ENCODE assay signal across 8 cellular contexts in the genomic region with DNA sequence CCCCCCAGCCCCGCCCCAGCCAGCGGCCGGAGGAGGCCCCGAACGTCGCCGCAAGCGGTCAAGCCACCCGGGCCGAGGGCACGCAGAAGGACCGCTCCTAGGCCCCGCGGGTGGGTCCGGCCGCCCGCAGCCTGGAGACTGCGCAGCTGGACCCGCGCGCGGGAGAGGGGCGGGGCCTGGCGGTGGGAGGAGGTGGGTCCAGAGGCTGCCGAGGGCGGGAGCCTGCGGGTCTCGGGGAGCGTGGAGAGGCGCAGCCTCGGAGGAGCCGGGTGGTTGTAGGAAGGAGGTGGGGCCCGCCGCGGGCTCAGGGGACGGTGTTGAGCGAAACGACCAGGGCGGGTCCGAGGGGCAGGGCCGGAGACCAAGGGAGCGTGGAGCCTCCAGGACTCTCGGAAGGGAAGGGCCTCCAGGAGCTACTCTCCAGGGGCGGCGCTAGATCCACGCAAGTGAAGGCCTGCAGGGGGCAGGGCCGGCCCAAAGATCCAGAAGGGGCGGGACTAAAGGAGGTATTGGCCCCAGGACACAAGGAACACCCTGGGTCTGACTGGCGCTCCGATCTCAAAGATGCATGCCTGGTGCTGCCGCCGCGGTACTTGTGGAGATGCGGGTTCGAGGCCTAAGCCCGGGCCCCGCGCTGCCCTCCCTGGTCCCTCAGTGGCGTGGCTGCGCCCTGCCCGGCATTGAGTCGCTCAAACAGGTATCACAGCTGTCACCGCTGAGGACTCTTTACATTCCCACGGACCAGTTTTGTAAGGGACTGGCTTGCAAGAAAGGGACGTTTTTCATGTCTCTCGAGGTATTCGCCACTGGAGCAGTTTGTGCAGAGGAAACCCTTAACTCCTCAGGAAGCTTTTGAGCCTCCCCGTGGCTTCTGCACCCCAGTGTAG. TPM values are rescaled to one million over a fixed set of nuclear protein-coding genes. Genes with fewer than 3 reads are reported as not detected.
DNase-seq lines count a peak whose midpoint lies in the region; ATAC-seq and TF ChIP-seq lines count a peak whose summit lies in the region.

No MANE protein-coding gene starts in this region.

- no peaks in the 10 kb centered on the region for H3K36me3 Mint-ChIP-seq in IgD-negative memory B cell
- no peaks in the 10 kb centered on the region for H3K36me3 Mint-ChIP-seq in natural killer cell treated with Interleukin-12 subunit alpha and Interleukin-12 subunit beta and Interleukin-15 and Interleukin-18, amount 100 ng/mL, for 72 hours
- H3K36me3 Mint-ChIP-seq in stimulated activated naive CD8-positive, alpha-beta T cell treated with anti-CD3 and anti-CD28 coated beads, Interleukin-15, Interleukin-2, amounts not matched to agents 100 ng/mL and 50 ng/mL, for 24 hours (ENCODE audit: low read depth): peaks cover 5% of the 10 kb centered on the region

- no peak overlapping the region for H3K27ac ChIP-seq in PC-9

- H3K4me3 ChIP-seq in PC-9 (peak overlapping the region; percentile 44; the same call in 1 of the 2 replicates), fibroblast of pulmonary artery (replicated peaks; ENCODE audit: low read depth, low read length) (peak overlapping the region; percentile 50)

- intact Hi-C loops in PC-9 (cut with micrococcal nuclease; ENCODE audit: unreplicated experiment): no loop called here

- BruUV-seq in PC-9 (replicated peaks; lab: Mats Ljungman, UMichigan): no TSS peak

- peaks cover 1% of the 10 kb centered on the region for H3K27me3 Mint-ChIP-seq in IgD-negative memory B cell
- H3K27me3 Mint-ChIP-seq in natural killer cell treated with Interleukin-12 subunit alpha and Interleukin-12 subunit beta and Interleukin-15 and Interleukin-18, amount 100 ng/mL, for 72 hours: peaks cover 0 to 4% of the 10 kb centered on the region in 2 donors
- H3K27me3 Mint-ChIP-seq in stimulated activated naive CD8-positive, alpha-beta T cell treated with anti-CD3 and anti-CD28 coated beads, Interleukin-15, Interleukin-2, amounts not matched to agents 100 ng/mL and 50 ng/mL, for 24 hours: no peaks in the 10 kb centered on the region

- peak; percentile 83 for ATAC-seq in GM21528 (IDR thresholded peaks at IDR 0.05; ENCODE audit: low FRiP score, unreplicated experiment)
- peak; percentile 93 to 96 for ATAC-seq in natural killer cell treated with Interleukin-12 subunit alpha and Interleukin-12 subunit beta and Interleukin-15 and Interleukin-18, amount 100 ng/mL, for 72 hours

- H3K9me2 ChIP-seq in PC-9 (ENCODE audit: insufficient read depth): no peaks in the 10 kb centered on the region

- DNase-seq in DMS 273 treated with DMSO at 0.1 percent for 48 hours (lab: John Stamatoyannopoulos, UW) (peak; percentile 77), PC-9 (peak; percentile 75 to 81), activated T-helper 1 cell treated with Interleukin-2 at 50 U/mL for 16 hours (ENCODE audit: low read depth) (peak; percentile 62), fibroblast of pulmonary artery (ENCODE audit: low read depth) (peak; percentile 88)
- DNase-seq in natural killer cell treated with Interleukin-12 subunit alpha and Interleukin-12 subunit beta and Interleukin-15 and Interleukin-18, amount 100 ng/mL, for 72 hours (ENCODE audit: low spot score): peak; percentile 81

- H3K4me3 Mint-ChIP-seq in IgD-negative memory B cell: peak overlapping the region; percentile 82 to 91 (median 88)
- peak overlapping the region; percentile 85 for H3K4me3 Mint-ChIP-seq in natural killer cell treated with Interleukin-12 subunit alpha and Interleukin-12 subunit beta and Interleukin-15 and Interleukin-18, amount 100 ng/mL, for 72 hours
- H3K4me3 Mint-ChIP-seq in stimulated activated naive CD8-positive, alpha-beta T cell treated with anti-CD3 and anti-CD28 coated beads, Interleukin-15, Interleukin-2, amounts not matched to agents 100 ng/mL and 50 ng/mL, for 24 hours: peak overlapping the region; percentile 63

- H3F3A ChIP-seq in PC-9 (ENCODE audit: insufficient read depth, low read depth): no peaks in the 10 kb centered on the region

- POLR2A ChIA-PET in PC-9 (lab: Charles Lee; ENCODE audit: unreplicated experiment): interaction anchor here (0.6 to 0.7 kb wide), 3 partner anchors 24 to 86 kb away, joined by 3 to 5 read pairs (median 5); no protein-coding TSS in a partner anchor

- H3K79me2 ChIP-seq in PC-9 (ENCODE audit: low read depth): peaks cover 5% of the 10 kb centered on the region

- H3K36me3 ChIP-seq in PC-9 (ENCODE audit: low read depth): no peaks in the 10 kb centered on the region

- H3K4me1 ChIP-seq in PC-9 (replicated peaks; ENCODE audit: insufficient read depth): no peaks in the 10 kb centered on the region

- peak overlapping the region; percentile 59 to 83 (median 81) for H3K27ac Mint-ChIP-seq in IgD-negative memory B cell
- H3K27ac Mint-ChIP-seq in natural killer cell treated with Interleukin-12 subunit alpha and Interleukin-12 subunit beta and Interleukin-15 and Interleukin-18, amount 100 ng/mL, for 72 hours: no peak overlapping the region
- H3K27ac Mint-ChIP-seq in stimulated activated naive CD8-positive, alpha-beta T cell treated with anti-CD3 and anti-CD28 coated beads, Interleukin-15, Interleukin-2, amounts not matched to agents 100 ng/mL and 50 ng/mL, for 24 hours: peak overlapping the region; percentile 26

- no peak overlapping the region for H2AFZ ChIP-seq in PC-9

- H3K9me3 ChIP-seq in PC-9 (ENCODE audit: insufficient read depth, low read depth): no peaks in the 10 kb centered on the region

- TF ChIP-seq CTCF in PC-9 (conservative IDR thresholded peaks at IDR 0.05): peak; percentile 49; the same call in 1 of the 2 replicates
- peak; percentile 38 for TF ChIP-seq CTCF in fibroblast of pulmonary artery (IDR thresholded peaks at IDR 0.05; ENCODE audit: low read length, missing control alignments)

- H4K20me1 ChIP-seq in PC-9 (ENCODE audit: insufficient read depth): no peaks in the 10 kb centered on the region

- CTCF ChIA-PET in PC-9 (lab: Charles Lee): no interaction called here

- H3K4me2 ChIP-seq in PC-9: peak overlapping the region; percentile 72

- no peaks in the 10 kb centered on the region for H3K27me3 ChIP-seq in PC-9 (ENCODE audit: insufficient read depth, low read depth)

- no peaks in the 10 kb centered on the region for H3K9me3 Mint-ChIP-seq in IgD-negative memory B cell
- no peaks in the 10 kb centered on the region for H3K9me3 Mint-ChIP-seq in natural killer cell treated with Interleukin-12 subunit alpha and Interleukin-12 subunit beta and Interleukin-15 and Interleukin-18, amount 100 ng/mL, for 72 hours
- no peaks in the 10 kb centered on the region for H3K9me3 Mint-ChIP-seq in stimulated activated naive CD8-positive, alpha-beta T cell treated with anti-CD3 and anti-CD28 coated beads, Interleukin-15, Interleukin-2, amounts not matched to agents 100 ng/mL and 50 ng/mL, for 24 hours

- peaks cover 0 to 6% (median 5%) of the 10 kb centered on the region in 3 donors for H3K4me1 Mint-ChIP-seq in IgD-negative memory B cell
- H3K4me1 Mint-ChIP-seq in natural killer cell treated with Interleukin-12 subunit alpha and Interleukin-12 subunit beta and Interleukin-15 and Interleukin-18, amount 100 ng/mL, for 72 hours (ENCODE audit: low read depth in 2 of 2): peaks cover 13 to 22% of the 10 kb centered on the region in 2 donors
- H3K4me1 Mint-ChIP-seq in stimulated activated naive CD8-positive, alpha-beta T cell treated with anti-CD3 and anti-CD28 coated beads, Interleukin-15, Interleukin-2, amounts not matched to agents 100 ng/mL and 50 ng/mL, for 24 hours (ENCODE audit: low read depth): peaks cover 21% of the 10 kb centered on the region

RNA-seq across cellular contexts. Expression of a gene that starts 5.9 kb away (rescaled TPM):
- 90.3 TPM for polyA plus RNA-seq in IgD-negative memory B cell
- total RNA-seq in PC-9 (2021): 44.9 and 54.1 TPM in 2 replicates
- total RNA-seq in natural killer cell treated with Interleukin-12 subunit alpha and Interleukin-12 subunit beta and Interleukin-15 and Interleukin-18, amount 100 ng/mL, for 72 hours: 10 to 100 TPM; 64.0 to 64.6 TPM

RNA-seq across cellular contexts. Expression of a gene that starts 6.1 kb away (rescaled TPM):
- polyA plus RNA-seq in IgD-negative memory B cell: 99.8 TPM
- 36.4 and 39.4 TPM in 2 replicates for total RNA-seq in PC-9 (2021)
- total RNA-seq in natural killer cell treated with Interleukin-12 subunit alpha and Interleukin-12 subunit beta and Interleukin-15 and Interleukin-18, amount 100 ng/mL, for 72 hours: 10 to 100 TPM; 75.3 to 80.8 TPM

RNA-seq across cellular contexts. Expression of a gene that starts 19.8 kb away (rescaled TPM):
- polyA plus RNA-seq in IgD-negative memory B cell: 9.6 TPM
- total RNA-seq in PC-9 (2021): 24.1 and 29.6 TPM in 2 replicates
- total RNA-seq in natural killer cell treated with Interleukin-12 subunit alpha and Interleukin-12 subunit beta and Interleukin-15 and Interleukin-18, amount 100 ng/mL, for 72 hours: 10 to 100 TPM; 25.5 to 26.9 TPM

RNA-seq across cellular contexts. Expression of a gene that starts 27.2 kb away (rescaled TPM):
- polyA plus RNA-seq in IgD-negative memory B cell: 216 TPM
- total RNA-seq in PC-9 (2021): 3.6 and 4.4 TPM in 2 replicates
- 100 to 1,000 TPM; 291 to 478 TPM for total RNA-seq in natural killer cell treated with Interleukin-12 subunit alpha and Interleukin-12 subunit beta and Interleukin-15 and Interleukin-18, amount 100 ng/mL, for 72 hours

RNA-seq across cellular contexts. Expression of a gene that starts 56.2 kb away (rescaled TPM):
- polyA plus RNA-seq in IgD-negative memory B cell: 0.51 TPM
- total RNA-seq in PC-9 (2021): not detected in 2 replicates
- under 1 TPM; 0.42 to 0.55 TPM for total RNA-seq in natural killer cell treated with Interleukin-12 subunit alpha and Interleukin-12 subunit beta and Interleukin-15 and Interleukin-18, amount 100 ng/mL, for 72 hours

Comparison
In these comparisons a context has a peak if more than half of its experiments do, and no peak if none do; other contexts are left out.
1. H3K27ac Mint-ChIP-seq: peak in IgD-negative memory B cell (3 of 3) and stimulated activated naive CD8-positive, alpha-beta T cell treated with anti-CD3 and anti-CD28 coated beads, Interleukin-15, Interleukin-2, amounts not matched to agents 100 ng/mL and 50 ng/mL, for 24 hours (single experiment); none in natural killer cell treated with Interleukin-12 subunit alpha and Interleukin-12 subunit beta and Interleukin-15 and Interleukin-18, amount 100 ng/mL, for 72 hours (0 of 2).
2. Peak in every context shown above with its lines, with median percentiles within 50 percentile points of each other: DNase-seq and H3K4me3 Mint-ChIP-seq.